8 cellular contexts compared by ENCODE assay signal in the genomic region with DNA sequence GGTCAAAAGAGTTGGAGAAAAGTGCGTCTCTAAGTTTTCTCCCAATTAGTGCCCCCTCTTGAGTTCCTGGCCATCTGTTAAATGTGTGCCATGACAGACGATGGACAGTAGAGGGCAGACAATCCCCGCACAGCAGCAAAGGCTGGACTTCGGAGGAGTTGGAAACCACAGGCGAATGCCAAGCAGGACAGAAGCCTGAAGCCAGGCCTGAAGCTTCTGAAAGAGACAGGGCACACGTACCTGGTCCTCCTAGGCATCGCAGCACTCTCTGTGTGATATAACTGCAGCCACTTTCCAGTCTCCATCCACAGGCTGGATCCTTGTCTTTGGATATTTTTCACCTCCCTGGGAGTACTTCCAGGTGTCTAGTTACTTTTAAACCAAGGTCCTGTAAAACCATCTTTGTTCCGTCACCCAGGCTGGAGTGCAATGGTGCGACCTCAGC. TPM values are rescaled to one million over a fixed set of nuclear protein-coding genes. Genes with fewer than 3 reads are reported as not detected.
DNase-seq lines count a peak whose midpoint lies in the region; ATAC-seq and TF ChIP-seq lines count a peak whose summit lies in the region.

No MANE protein-coding gene starts in this region.

- no peaks in the 10 kb centered on the region for H3K36me3 ChIP-seq in heart right ventricle

- peak; percentile 85 to 95 (median 92) for ATAC-seq in heart right ventricle
- no peak for ATAC-seq in GM19467 (IDR thresholded peaks at IDR 0.05; ENCODE audit: unreplicated experiment)
- ATAC-seq in HG03175 (IDR thresholded peaks at IDR 0.05; ENCODE audit: unreplicated experiment): no peak

- no peak overlapping the region for H3K4me3 ChIP-seq in heart right ventricle

- intact Hi-C loops in heart right ventricle (cut with DNase I): loop anchor here (2.0 to 10.0 kb wide), 14 partner anchors 61 to 349 kb away; partner anchors contain the start of genes XAF1 (in 3 of the 10), TEKT1 (in 2 of the 10), ALOX12 (in 1 of the 10) and RNASEK (in 1 of the 10)

- 17 to 19% methylated on average over 9 of the region's 9 CpGs for WGBS in heart right ventricle, 2 donors

- no peak for TF ChIP-seq EP300 in Ishikawa (IDR thresholded peaks at IDR 0.05; ENCODE audit: borderline replicate concordance)

- no peak overlapping the region for H3K27ac ChIP-seq in heart right ventricle

- peaks cover 0 to 10% (median 0%) of the 10 kb centered on the region in 9 donors for H3K4me1 ChIP-seq in heart right ventricle

- peak; percentile 85 to 95 (median 92) for TF ChIP-seq CTCF in heart right ventricle (IDR thresholded peaks at IDR 0.05)

- H3K9me3 ChIP-seq in heart right ventricle: no peaks in the 10 kb centered on the region

- TF ChIP-seq RAD21 in Ishikawa (IDR thresholded peaks at IDR 0.05; ENCODE audit: low read depth): peak; percentile 98

- H3K27me3 ChIP-seq in heart right ventricle: peaks cover 0 to 51% (median 27%) of the 10 kb centered on the region in 7 donors

- peak; percentile 81 for DNase-seq in EL
- peak; percentile 66 for DNase-seq in RPMI7951 (ENCODE audit: low read depth)
- DNase-seq in amygdala (lab: John Stamatoyannopoulos, UW): peak in 50 of 56 donors; percentile 2 to 79 (median 45)
- DNase-seq in heart right ventricle: peak; percentile 54 to 75
- peak; percentile 81 for DNase-seq in pons (ENCODE audit: low spot score)

TF ChIP-seq in Ishikawa, 13 proteins besides CTCF, POLR2A, EP300 and RAD21:
- TF ChIP-seq CREB1 (IDR thresholded peaks at IDR 0.05; ENCODE audit: low read depth): no peak
- TF ChIP-seq, protein P1, sequence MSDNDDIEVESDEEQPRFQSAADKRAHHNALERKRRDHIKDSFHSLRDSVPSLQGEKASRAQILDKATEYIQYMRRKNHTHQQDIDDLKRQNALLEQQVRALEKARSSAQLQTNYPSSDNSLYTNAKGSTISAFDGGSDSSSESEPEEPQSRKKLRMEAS (IDR thresholded peaks at IDR 0.05): no peak
- no peak for TF ChIP-seq REST (IDR thresholded peaks at IDR 0.05; ENCODE audit: low read depth)
- no peak for TF ChIP-seq YY1 (IDR thresholded peaks at IDR 0.05; ENCODE audit: low read depth)
- no peak for TF ChIP-seq ZBTB7A (IDR thresholded peaks at IDR 0.05; ENCODE audit: low read depth)

RNA-seq across cellular contexts. Expression of gene C17orf100, which starts 14.5 kb away (rescaled TPM):
- total RNA-seq in RPMI7951 (2014; rRNA removed; shearing (Covaris generic)): 0.12 and 0.39 TPM in 2 replicates
- 1 to 10 TPM in 1 of 10 donors, under 1 TPM in 8, not detected in 1; 0.30 to 1.2 (median 0.57) TPM for total RNA-seq in heart right ventricle
- polyA plus RNA-seq in heart right ventricle: 1 to 10 TPM in 1 of 2 donors, under 1 TPM in 1; 0.99 to 1.4 TPM

RNA-seq across cellular contexts. Expression of gene MED31, which starts 14.7 kb away (rescaled TPM):
- total RNA-seq in RPMI7951 (2014; rRNA removed; shearing (Covaris generic)): 20.3 and 24.5 TPM in 2 replicates
- 10 to 100 TPM in 8 of 10 donors, 1 to 10 TPM in 2; 8.4 to 17.5 (median 14.2) TPM for total RNA-seq in heart right ventricle
- 10 to 100 TPM; 17.5 to 18.6 TPM for polyA plus RNA-seq in heart right ventricle

RNA-seq across cellular contexts. Expression of gene TXNDC17, which starts 25.2 kb away (rescaled TPM):
- total RNA-seq in RPMI7951 (2014; rRNA removed; shearing (Covaris generic)): 231 and 340 TPM in 2 replicates
- total RNA-seq in heart right ventricle: 10 to 100 TPM; 33.3 to 59.2 (median 43.5) TPM
- polyA plus RNA-seq in heart right ventricle: 100 to 1,000 TPM in 1 of 2 donors, 10 to 100 TPM in 1; 60.4 to 172 TPM

RNA-seq across cellular contexts. Expression of gene KIAA0753, which starts 25.6 kb away (rescaled TPM):
- total RNA-seq in RPMI7951 (2014; rRNA removed; shearing (Covaris generic)): 8.7 and 10.8 TPM in 2 replicates
- 1 to 10 TPM; 3.6 to 9.9 (median 6.0) TPM for total RNA-seq in heart right ventricle
- polyA plus RNA-seq in heart right ventricle: 1 to 10 TPM; 2.4 to 3.2 TPM

RNA-seq across cellular contexts. Expression of gene SLC13A5, which starts 47.1 kb away (rescaled TPM):
- total RNA-seq in RPMI7951 (2014; rRNA removed; shearing (Covaris generic)): not detected in 2 replicates
- under 1 TPM in 2 of 10 donors, not detected in 8; 0.17 to 0.36 TPM for total RNA-seq in heart right ventricle
- polyA plus RNA-seq in heart right ventricle: under 1 TPM in 1 of 2 donors, not detected in 1; 0.03 TPM

Comparison
In these comparisons a context has a peak if more than half of its experiments do, and no peak if none do; other contexts are left out.
1. ATAC-seq: peak in heart right ventricle (8 of 8); none in GM19467 (single experiment) and HG03175 (single experiment).
2. Peak in every context shown above with its lines, with median percentiles within 50 percentile points of each other: DNase-seq.